Comparison of ENCODE assay signal across 17 cellular contexts in genomic region chr19:30518965-30519606, GRCh38.
DNase-seq lines count a peak whose midpoint lies in the region; ATAC-seq, FAIRE-seq and TF ChIP-seq lines count a peak whose summit lies in the region.
"Had no signal": no experiment of that assay in that cellular context is flagged by ENCODE, and none has a peak within 500 bp of the region (broad histone marks: within the 10 kb centered on the region; RNA-seq: fewer than 3 reads in every experiment).

No MANE protein-coding gene starts in this region.

- no peaks in the 10 kb centered on the region for H3K9me3 ChIP-seq in right atrium auricular region
- no peaks in the 10 kb centered on the region for H3K9me3 ChIP-seq in heart left ventricle
- H3K9me3 ChIP-seq in H1 (ENCODE audit: insufficient read depth in 2 of 2, low read depth in 1 of 2, low read length in 1 of 2), result no peaks in the 10 kb centered on the region
- no peaks in the 10 kb centered on the region for H3K9me3 ChIP-seq in neuronal stem cell (replicated peaks in 1 of 2; ENCODE audit: control insufficient read depth in 2 of 2, insufficient read depth in 1 of 2, low read depth in 1 of 2, low read length in 2 of 2)
- H3K9me3 ChIP-seq in transverse colon, result no peaks in the 10 kb centered on the region
- H3K9me3 ChIP-seq: BLaER1 treated with 17β-estradiol and CSF1 and Interleukin-3, amounts not matched to agents 10 nM and 100 nM; HAP-1 had no signal

- no peak overlapping the region for H3K56ac ChIP-seq in H1 (replicated peaks; ENCODE audit: insufficient read length, low read depth, low read length)

- POLR2A ChIA-PET in H1 (lab: Charles Lee; ENCODE audit: partially characterized antibody), result no interaction called here

- H3K14ac ChIP-seq in H1 (ENCODE audit: insufficient read length), result no peak overlapping the region
- H3K14ac ChIP-seq in neuronal stem cell (ENCODE audit: low read length), result peak overlapping the region; percentile 39

- no peaks in the 10 kb centered on the region for H4K20me1 ChIP-seq in H1 (replicated peaks in 1 of 2; ENCODE audit: control insufficient read depth in 1 of 2, insufficient read depth in 2 of 2, low read length in 2 of 2)
- H4K20me1 ChIP-seq: BLaER1 treated with 17β-estradiol and CSF1 and Interleukin-3, amounts not matched to agents 10 nM and 100 nM had no signal

- TF ChIP-seq EP300 in H1 (IDR thresholded peaks at IDR 0.05; ENCODE audit: borderline replicate concordance in 1 of 2, low read depth in 2 of 2, low read length in 2 of 2) (no peak), transverse colon (IDR thresholded peaks at IDR 0.05; ENCODE audit: low read depth) (no peak)

- no peak overlapping the region for H3K4me2 ChIP-seq in H1 (ENCODE audit: insufficient read depth in 1 of 2, low read depth in 2 of 2, low read length in 2 of 2)
- H3K4me2 ChIP-seq in neuronal stem cell (ENCODE audit: insufficient read depth, low read length, poor library complexity, severe bottlenecking), result no peak overlapping the region
- H3K4me2 ChIP-seq: BLaER1 treated with 17β-estradiol and CSF1 and Interleukin-3, amounts not matched to agents 10 nM and 100 nM had no signal

- H3K4ac ChIP-seq in H1 (replicated peaks; ENCODE audit: insufficient read length, low read depth, low read length), result no peak overlapping the region
- no peak overlapping the region for H3K4ac ChIP-seq in neuronal stem cell (ENCODE audit: low read length)

- H3K23me2 ChIP-seq in H1 (ENCODE audit: low read depth, low read length), result no peaks in the 10 kb centered on the region

- H3K4me1 ChIP-seq in right atrium auricular region (no peaks in the 10 kb centered on the region), heart left ventricle (no peaks in the 10 kb centered on the region), H1 (replicated peaks in 1 of 4; ENCODE audit: control insufficient read depth in 3 of 4, insufficient read depth in 4 of 4, low read length in 3 of 4) (peaks cover 0 to 5% (median 3%) of the 10 kb centered on the region in 4 experiments; a peak in 4 of 7 replicates), neuronal stem cell (ENCODE audit: control insufficient read depth in 2 of 2, insufficient read depth in 1 of 2, low read depth in 1 of 2, low read length in 2 of 2) (no peaks in the 10 kb centered on the region), transverse colon (no peaks in the 10 kb centered on the region)
- H3K4me1 ChIP-seq: BLaER1 treated with 17β-estradiol and CSF1 and Interleukin-3, amounts not matched to agents 10 nM and 100 nM had no signal

- H3K79me1 ChIP-seq in H1 (ENCODE audit: low read depth, low read length), result no peaks in the 10 kb centered on the region
- H3K79me1 ChIP-seq in neuronal stem cell (ENCODE audit: low read depth, low read length), result no peaks in the 10 kb centered on the region

- H2BK5ac ChIP-seq in H1 (ENCODE audit: low read depth, low read length), result no peak overlapping the region
- no peak overlapping the region for H2BK5ac ChIP-seq in neuronal stem cell (ENCODE audit: low read length)

- H4K5ac ChIP-seq in H1 (ENCODE audit: insufficient read length, low read depth, low read length), result no peak overlapping the region

- no peak overlapping the region for H2BK120ac ChIP-seq in H1 (replicated peaks; ENCODE audit: low read depth, low read length)
- H2BK120ac ChIP-seq in neuronal stem cell (ENCODE audit: low read depth, low read length), result no peak overlapping the region

- H4K8ac ChIP-seq in H1 (ENCODE audit: extremely low read depth, insufficient read depth, low read length) (peak overlapping the region; percentile 11; the same call in 1 of the 2 replicates), neuronal stem cell (ENCODE audit: low read depth, low read length) (no peak overlapping the region)

- H3K27me3 ChIP-seq in right atrium auricular region (no peaks in the 10 kb centered on the region), heart left ventricle (no peaks in the 10 kb centered on the region), H1 (replicated peaks in 1 of 4; ENCODE audit: control insufficient read depth in 3 of 4, extremely low read depth in 1 of 4, insufficient read depth in 3 of 4, low read length in 3 of 4) (no peaks in the 10 kb centered on the region), neuronal stem cell (ENCODE audit: control insufficient read depth in 3 of 3, insufficient read depth in 3 of 3, low read depth in 1 of 3, low read length in 3 of 3) (no peaks in the 10 kb centered on the region), transverse colon (no peaks in the 10 kb centered on the region)
- H3K27me3 ChIP-seq: BLaER1 treated with 17β-estradiol and CSF1 and Interleukin-3, amounts not matched to agents 10 nM and 100 nM had no signal

- no peak for TF ChIP-seq RAD21 in H1 (IDR thresholded peaks at IDR 0.05 in 1 of 2, conservative IDR thresholded peaks at IDR 0.05 in 1 of 2; ENCODE audit: low read depth in 2 of 2, low read length in 2 of 2)

- no peak overlapping the region for H3K9ac ChIP-seq in H1 (replicated peaks in 1 of 4; ENCODE audit: extremely low read depth in 1 of 4, low read depth in 3 of 4, low read length in 3 of 4)
- peak overlapping the region; percentile 26 for H3K9ac ChIP-seq in neuronal stem cell (ENCODE audit: low read depth, low read length, poor library complexity)
- H3K9ac ChIP-seq: BLaER1 treated with 17β-estradiol and CSF1 and Interleukin-3, amounts not matched to agents 10 nM and 100 nM had no signal

- no peak for TF ChIP-seq CTCF in right atrium auricular region (IDR thresholded peaks at IDR 0.05)
- no peak for TF ChIP-seq CTCF in heart left ventricle (IDR thresholded peaks at IDR 0.05)
- no peak for TF ChIP-seq CTCF in H1 (IDR thresholded peaks at IDR 0.05; ENCODE audit: control extremely low read depth in 1 of 3, insufficient read depth in 1 of 3, low read depth in 1 of 3, low read length in 3 of 3)
- TF ChIP-seq CTCF in transverse colon (IDR thresholded peaks at IDR 0.05), result no peak

- H2AK5ac ChIP-seq in H1 (ENCODE audit: low read depth, low read length), result no peak overlapping the region
- H2AK5ac ChIP-seq in neuronal stem cell (ENCODE audit: low read depth, low read length), result peak overlapping the region; percentile 40

- no peak overlapping the region for H3K27ac ChIP-seq in right atrium auricular region
- no peak overlapping the region for H3K27ac ChIP-seq in heart left ventricle
- H3K27ac ChIP-seq in H1 (ENCODE audit: low read depth, low read length), result no peak overlapping the region
- no peak overlapping the region for H3K27ac ChIP-seq in neuronal stem cell (replicated peaks; ENCODE audit: low read length)
- H3K27ac ChIP-seq in transverse colon, result no peak overlapping the region
- H3K27ac ChIP-seq: BLaER1 treated with 17β-estradiol and CSF1 and Interleukin-3, amounts not matched to agents 10 nM and 100 nM had no signal

- no peak overlapping the region for H2BK20ac ChIP-seq in H1 (ENCODE audit: low read length)

- H2AFZ ChIP-seq in H1 (ENCODE audit: low read length) (no peak overlapping the region), neuronal stem cell (ENCODE audit: low read length) (no peak overlapping the region)

- no peak overlapping the region for H2BK12ac ChIP-seq in H1 (ENCODE audit: low read depth, low read length)
- no peak overlapping the region for H2BK12ac ChIP-seq in neuronal stem cell (ENCODE audit: low read length)

- H2BK15ac ChIP-seq in H1 (ENCODE audit: low read length) (no peak overlapping the region), neuronal stem cell (ENCODE audit: low read length) (peak overlapping the region; percentile 8)

- H3K18ac ChIP-seq in H1 (ENCODE audit: extremely low read depth, low read length), result peak overlapping the region; percentile 19; the same call in 1 of the 2 replicates
- H3K18ac ChIP-seq in neuronal stem cell (ENCODE audit: low read length), result no peak overlapping the region

- H3K36me3 ChIP-seq in right atrium auricular region (no peaks in the 10 kb centered on the region), heart left ventricle (no peaks in the 10 kb centered on the region), H1 (ENCODE audit: control insufficient read depth in 2 of 4, insufficient read depth in 4 of 4, low read length in 3 of 4) (no peaks in the 10 kb centered on the region), neuronal stem cell (replicated peaks in 1 of 2; ENCODE audit: control insufficient read depth in 2 of 2, insufficient read depth in 2 of 2, low read length in 2 of 2) (no peaks in the 10 kb centered on the region), transverse colon (no peaks in the 10 kb centered on the region)
- H3K36me3 ChIP-seq: BLaER1 treated with 17β-estradiol and CSF1 and Interleukin-3, amounts not matched to agents 10 nM and 100 nM; HAP-1 had no signal

- CTCF ChIA-PET in H1 (lab: Charles Lee; ENCODE audit: partially characterized antibody), result interaction anchor here (0.9 to 2.2 kb wide), 3 partner anchors 8 to 164 kb away, joined by 3 to 4 read pairs (median 3); no protein-coding TSS in a partner anchor

- intact Hi-C loops in heart left ventricle (cut with DNase I), result no loop called here
- intact Hi-C loops in transverse colon (cut with DNase I; ENCODE audit: low total_unique reads), result no loop called here

- no peak overlapping the region for H4K91ac ChIP-seq in H1 (replicated peaks; ENCODE audit: insufficient read length, low read length)
- H4K91ac ChIP-seq in neuronal stem cell (ENCODE audit: low read depth, low read length, poor library complexity), result no peak overlapping the region

- WGBS in heart left ventricle, 4 donors, result 75 to 85% (median 82%) methylated on average over 12 to 13 of the region's 13 CpGs
- 95% methylated on average over 13 of the region's 13 CpGs; no CpG with 5 or more reads in 1 of the 2 experiments for WGBS in H1 (ENCODE audit: extremely low coverage in 1 of 2, insufficient coverage in 1 of 2, insufficient read length in 1 of 2, insufficient replicate concordance in 2 of 2, low coverage in 1 of 2, low lambda C conversion rate in 2 of 2, missing lambda C conversion rate in 1 of 2), 2 experiments
- WGBS in neuronal stem cell (ENCODE audit: extremely low coverage in 2 of 2, insufficient read length in 2 of 2, insufficient replicate concordance in 1 of 2), 2 donors, result no CpG with 5 or more reads among the region's 13 CpGs
- 76% methylated on average over 13 of the region's 13 CpGs; no CpG with 5 or more reads in 1 of the 2 donors for WGBS in transverse colon (ENCODE audit: low coverage in 1 of 2), 2 donors

- TF ChIP-seq POLR2A in heart left ventricle (IDR thresholded peaks at IDR 0.05) (no peak), H1 (IDR thresholded peaks at IDR 0.05; ENCODE audit: control extremely low read depth in 1 of 2, low read depth in 2 of 2, low read length in 2 of 2) (no peak), transverse colon (IDR thresholded peaks at IDR 0.05) (no peak)

- no peaks in the 10 kb centered on the region for H3K79me2 ChIP-seq in H1 (ENCODE audit: control insufficient read depth in 1 of 2, insufficient read depth in 2 of 2, low read length in 2 of 2)

- H3K4me3 ChIP-seq in right atrium auricular region (no peak overlapping the region), heart left ventricle (no peak overlapping the region), H1 (ENCODE audit: extremely low read depth in 1 of 4, insufficient read depth in 2 of 4, low read depth in 3 of 4, low read length in 4 of 4) (no peak overlapping the region), neuronal stem cell (ENCODE audit: low read length in 2 of 2) (no peak overlapping the region), transverse colon (no peak overlapping the region)
- H3K4me3 ChIP-seq: BLaER1 treated with 17β-estradiol and CSF1 and Interleukin-3, amounts not matched to agents 10 nM and 100 nM; GM12878; HAP-1 had no signal

- H3K23ac ChIP-seq in H1 (ENCODE audit: insufficient read length) (no peak overlapping the region), neuronal stem cell (ENCODE audit: low read depth, low read length, poor library complexity) (no peak overlapping the region)

- DNase-seq in right atrium auricular region (ENCODE audit: low spot score), result peak; percentile 42
- no peak for DNase-seq in heart left ventricle
- DNase-seq in H1 (ENCODE audit: low read depth in 1 of 2, low spot score in 2 of 2), result no peak
- DNase-seq in neuronal stem cell (ENCODE audit: low spot score), result no peak
- DNase-seq in HT-29 (ENCODE audit: low spot score), result no peak
- DNase-seq in transverse colon, result no peak
- DNase-seq: Calu3, DMS 273 treated with DMSO at 0.1 percent for 48 hours, DMS53, DND-41, EL had no signal

- FAIRE-seq in H1 (lab: Jason Lieb, UNC), result no peak
- FAIRE-seq: GM12878, GM19239 had no signal

- ATAC-seq in heart left ventricle (no peak), HG03460 (IDR thresholded peaks at IDR 0.05; ENCODE audit: unreplicated experiment) (no peak)
- ATAC-seq: CD8-positive, alpha-beta T cell; GM12878 had no signal

- in situ Hi-C loops in transverse colon (cut with MboI; ENCODE audit: low pct_ligation_motif_present in 1 of 4, low pct_unique_long_range_greater_than_20kb in 1 of 4, low sequenced_read_pairs in 3 of 4), result no loop called here
